In the genomic region with DNA sequence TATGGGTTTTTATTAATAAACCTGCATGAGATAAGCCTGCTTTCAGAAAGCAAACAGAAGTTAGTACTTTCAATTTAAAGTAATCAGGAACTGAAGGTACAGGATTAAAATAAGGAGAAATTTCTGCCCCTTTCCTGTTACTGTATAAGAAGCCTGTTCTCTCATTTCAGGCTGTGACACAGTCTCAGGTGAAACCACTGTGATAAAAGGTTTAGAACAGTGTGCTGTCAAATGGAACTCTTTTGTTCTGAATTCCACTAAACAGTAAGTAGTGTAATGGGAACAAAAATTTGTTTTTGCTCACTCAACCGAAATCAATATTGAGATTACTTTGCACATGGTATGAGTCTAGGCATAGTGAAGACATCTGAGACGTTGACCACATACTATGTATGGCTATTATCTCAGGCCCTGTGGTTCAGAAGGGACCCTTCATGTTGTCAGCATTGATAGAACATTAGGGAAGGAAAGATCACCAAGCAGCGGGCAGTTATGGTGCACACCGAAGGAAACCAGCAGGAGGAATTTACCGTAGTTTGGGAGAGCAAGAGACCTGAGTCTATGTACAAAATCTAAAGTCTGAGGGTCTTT, we compare ENCODE assay signal across 22 cellular contexts. TPM values are rescaled to one million over a fixed set of nuclear protein-coding genes. Genes with fewer than 3 reads are reported as not detected.
DNase-seq lines count a peak whose midpoint lies in the region; ATAC-seq, FAIRE-seq and TF ChIP-seq lines count a peak whose summit lies in the region.
"Had no signal": no experiment of that assay in that cellular context is flagged by ENCODE, and none has a peak within 500 bp of the region (broad histone marks: within the 10 kb centered on the region; RNA-seq: fewer than 3 reads in every experiment).

No MANE protein-coding gene starts in this region.

- FAIRE-seq in K562 (lab: Jason Lieb, UNC) = no peak
- FAIRE-seq: D721Med, GM12891, GM19239, H1 had no signal

- no peaks in the 10 kb centered on the region for H3K9me1 ChIP-seq in K562 (ENCODE audit: control insufficient read depth, insufficient read depth, low read length)

- WGBS in K562 (ENCODE audit: insufficient coverage, low coverage, missing lambda C conversion rate) = 14% methylated on average over 5 of the region's 5 CpGs

- peak overlapping the region in 1 of 2 experiments; percentile 0; a peak in 2 of 4 replicates for H3K9ac ChIP-seq in K562 (ENCODE audit: insufficient read depth in 1 of 2, low read depth in 2 of 2, low read length in 2 of 2)

- POLR2A ChIA-PET in K562 (lab: Yijun Ruan, JAX) = no interaction called here

- no peak for TF ChIP-seq RAD21 in K562 (CRISPR knock-in tag; conservative IDR thresholded peaks at IDR 0.05 in 1 of 2, IDR thresholded peaks at IDR 0.05 in 1 of 2)

- no peaks in the 10 kb centered on the region for H3K9me3 ChIP-seq in K562 (replicated peaks; ENCODE audit: control insufficient read depth, insufficient read depth, low read depth, low read length)
- H3K9me3 ChIP-seq: BE2C had no signal

- H3K4me2 ChIP-seq in K562 (ENCODE audit: insufficient read depth, low read length) = peak overlapping the region; percentile 67

- peaks cover 7% of the 10 kb centered on the region; the same call in 1 of the 3 replicates for H3K79me2 ChIP-seq in K562 (ENCODE audit: control insufficient read depth, insufficient read depth, low read length)

- intact Hi-C loops in K562 (cut with micrococcal nuclease) (no loop called here), left ventricle myocardium superior (cut with micrococcal nuclease) (no loop called here)

- no peaks in the 10 kb centered on the region for H3K27me3 ChIP-seq in K562 (ENCODE audit: control insufficient read depth in 2 of 2, insufficient read depth in 2 of 2, low read length in 2 of 2)
- H3K27me3 ChIP-seq: BE2C had no signal

- CTCF ChIA-PET in K562 (lab: Yijun Ruan, JAX; ENCODE audit: low intra/inter-chr PET ratio) = no interaction called here

- DNase-seq in DMS 273 treated with DMSO at 0.1 percent for 48 hours (lab: John Stamatoyannopoulos, UW) = peak; percentile 21
- peak; percentile 42 to 65 for DNase-seq in NCI-H526 (lab: John Stamatoyannopoulos, UW)
- peak; percentile 74 for DNase-seq in OCI-M1 (lab: John Stamatoyannopoulos, UW)
- no peak for DNase-seq in K562 (ENCODE audit: extremely low read depth in 1 of 4, low spot score in 3 of 4)
- no peak for DNase-seq in G401 (ENCODE audit: low spot score)
- DNase-seq in NCI-H1417 (lab: John Stamatoyannopoulos, UW) = no peak
- DNase-seq in left ventricle myocardium superior = no peak
- DNase-seq: BE2C; C1 segment of cervical spinal cord; CD4-positive, CD25-positive, alpha-beta regulatory T cell; CD8-positive, alpha-beta memory T cell; COR-L47; DMS79 treated with DMSO at 0.1 percent for 48 hours; H9 had no signal

- no peak for TF ChIP-seq POLR2A in K562 (conservative IDR thresholded peaks at IDR 0.05)

- in situ Hi-C loops in K562 (cut with MboI) (no loop called here), G401 (cut with HindIII; ENCODE audit: low sequenced_read_pairs) (no loop called here)

- TF ChIP-seq EP300 in K562 (IDR thresholded peaks at IDR 0.05; ENCODE audit: low read length) = no peak

- no peaks in the 10 kb centered on the region for H4K20me1 ChIP-seq in K562 (replicated peaks; ENCODE audit: control insufficient read depth, insufficient read depth, low read length)

- peak overlapping the region; percentile 26; the same call in 2 of the 3 replicates for H3K27ac ChIP-seq in K562 (ENCODE audit: extremely low read depth, low read depth, low read length)
- H3K27ac ChIP-seq: HL-60 had no signal

- no peak for TF ChIP-seq CTCF in K562 (IDR thresholded peaks at IDR 0.05 in 2 of 3, conservative IDR thresholded peaks at IDR 0.05 in 1 of 3; ENCODE audit: insufficient read depth in 2 of 3, low read depth in 1 of 3, low read length in 3 of 3)

- ATAC-seq in K562 (peak; percentile 80), GM19397 (IDR thresholded peaks at IDR 0.05; ENCODE audit: unreplicated experiment) (no peak), left ventricle myocardium superior (no peak)

- peak overlapping the region; percentile 83 for H2AFZ ChIP-seq in K562 (ENCODE audit: low read depth, low read length)

- H3K36me3 ChIP-seq in K562 (ENCODE audit: control insufficient read depth, insufficient read depth, low read length) = no peaks in the 10 kb centered on the region
- H3K36me3 ChIP-seq: BE2C had no signal

- peaks cover 0 to 5% of the 10 kb centered on the region in 2 experiments; a peak in 2 of 5 replicates for H3K4me1 ChIP-seq in K562 (replicated peaks in 1 of 2; ENCODE audit: control insufficient read depth in 2 of 2, insufficient read depth in 2 of 2, low read length in 2 of 2)
- H3K4me1 ChIP-seq: BE2C had no signal

- no peak overlapping the region for H3K4me3 ChIP-seq in K562

- BruUV-seq in K562 (replicated peaks; lab: Mats Ljungman, UMichigan) = no TSS peak

TF ChIP-seq in K562, 482 proteins besides CTCF, POLR2A, EP300 and RAD21 (continues in another document):
- TF ChIP-seq MTA1 (IDR thresholded peaks at IDR 0.05; ENCODE audit: borderline replicate concordance) (no peak), ZNF778 (CRISPR knock-in tag; IDR thresholded peaks at IDR 0.05) (no peak), MED1 (CRISPR knock-in tag; IDR thresholded peaks at IDR 0.05; ENCODE audit: borderline replicate concordance) (no peak), NFRKB (IDR thresholded peaks at IDR 0.05; ENCODE audit: low read depth) (no peak)
- TF ChIP-seq, protein P1, sequence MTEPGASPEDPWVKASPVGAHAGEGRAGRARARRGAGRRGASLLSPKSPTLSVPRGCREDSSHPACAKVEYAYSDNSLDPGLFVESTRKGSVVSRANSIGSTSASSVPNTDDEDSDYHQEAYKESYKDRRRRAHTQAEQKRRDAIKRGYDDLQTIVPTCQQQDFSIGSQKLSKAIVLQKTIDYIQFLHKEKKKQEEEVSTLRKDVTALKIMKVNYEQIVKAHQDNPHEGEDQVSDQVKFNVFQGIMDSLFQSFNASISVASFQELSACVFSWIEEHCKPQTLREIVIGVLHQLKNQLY (CRISPR knock-in tag; conservative IDR thresholded peaks at IDR 0.05) = no peak

RNA-seq across cellular contexts. Expression of gene HEPACAM2, which starts 14.9 kb away (rescaled TPM):
- 2.3 and 6.4 TPM in 2 replicates for total RNA-seq in K562 (2011; cell fraction: chromatin; rRNA removed; ENCODE audit: low replicate concordance)
- total RNA-seq in K562 (2011; cell fraction: nucleolus; rRNA removed) = 2.3 and 3.6 TPM in 2 replicates
- 3.8 and 4.1 TPM in 2 replicates for total RNA-seq in K562 (2011; cell fraction: nucleoplasm; rRNA removed)
- 2.8 TPM in 2 replicates for total RNA-seq in K562 (2014; rRNA removed)
- 4.0 and 5.5 TPM in 2 replicates for total RNA-seq in K562 (2014; rRNA removed; fragmentation: Illumina TruSeq; extraction: Trizol)
- 2.4 and 2.5 TPM in 2 replicates for total RNA-seq in K562 (2015; rRNA removed; fragmentation: Illumina TruSeq; extraction: Trizol)
- total RNA-seq in K562 (2021) = 2.0 and 2.8 TPM in 2 replicates
- polyA plus RNA-seq in K562 (2011; rRNA removed) = 4.0 and 23.6 TPM in 2 replicates
- polyA plus RNA-seq in K562 (2011; cell fraction: cytosol; rRNA removed) = 2.3 and 15.2 TPM in 2 replicates
- polyA plus RNA-seq in K562 (2011; cell fraction: nucleus; rRNA removed) = 5.1 and 30.7 TPM in 2 replicates
- 1.5 and 4.2 TPM in 2 replicates for polyA plus RNA-seq in K562 (2012)
- polyA plus RNA-seq in K562 (2014; fragmentation: Illumina TruSeq; extraction: Trizol) = 5.4 and 6.5 TPM in 2 replicates
- polyA plus RNA-seq in K562 (2014; fragmentation: Nextera tagmentation; extraction: Ambion mirVana) = 1 to 10 TPM; 3.9 to 6.0 TPM
- 3.6 and 4.7 TPM in 2 replicates for polyA plus RNA-seq in K562 (2014; rRNA removed)
- 3.4 and 28.1 TPM in 2 replicates for polyA minus RNA-seq in K562 (2011; rRNA and poly(A)+ RNA removed)
- polyA minus RNA-seq in K562 (2011; cell fraction: cytosol; rRNA and poly(A)+ RNA removed) = 1.1 and 6.2 TPM in 2 replicates
- 3.8 and 29.0 TPM in 2 replicates for polyA minus RNA-seq in K562 (2011; cell fraction: nucleus; rRNA and poly(A)+ RNA removed)
- total RNA-seq in G401 (2014; rRNA removed; shearing (Covaris generic)) = not detected in 2 replicates
- total RNA-seq in left ventricle myocardium superior = not detected
- total RNA-seq: A172; CD4-positive, CD25-positive, alpha-beta regulatory T cell; H1; H9; HT1080 had no signal
- polyA plus RNA-seq: CD4-positive, CD25-positive, alpha-beta regulatory T cell; CD8-positive, alpha-beta memory T cell; H1 had no signal

RNA-seq across cellular contexts. Expression of gene VPS50, which starts 20.8 kb away (rescaled TPM):
- total RNA-seq in K562 (2011; cell fraction: chromatin; rRNA removed; ENCODE audit: low replicate concordance) = 24.2 and 68.9 TPM in 2 replicates
- 6.7 and 9.7 TPM in 2 replicates for total RNA-seq in K562 (2011; cell fraction: nucleolus; rRNA removed)
- total RNA-seq in K562 (2011; cell fraction: nucleoplasm; rRNA removed) = 22.9 and 30.3 TPM in 2 replicates
- 15.8 TPM in 2 replicates for total RNA-seq in K562 (2014; rRNA removed)
- 29.4 and 33.8 TPM in 2 replicates for total RNA-seq in K562 (2014; rRNA removed; fragmentation: Illumina TruSeq; extraction: Trizol)
- total RNA-seq in K562 (2015; rRNA removed; fragmentation: Illumina TruSeq; extraction: Trizol) = 20.5 and 24.6 TPM in 2 replicates
- total RNA-seq in K562 (2021) = 21.7 and 24.6 TPM in 2 replicates
- polyA plus RNA-seq in K562 (2011; rRNA removed) = 16.1 and 22.9 TPM in 2 replicates
- polyA plus RNA-seq in K562 (2011; cell fraction: cytosol; rRNA removed) = 3.6 and 4.6 TPM in 2 replicates
- polyA plus RNA-seq in K562 (2011; cell fraction: nucleus; rRNA removed) = 14.4 and 21.9 TPM in 2 replicates
- polyA plus RNA-seq in K562 (2012) = 8.7 and 9.5 TPM in 2 replicates
- 15.3 and 16.7 TPM in 2 replicates for polyA plus RNA-seq in K562 (2014; fragmentation: Illumina TruSeq; extraction: Trizol)
- polyA plus RNA-seq in K562 (2014; fragmentation: Nextera tagmentation; extraction: Ambion mirVana) = 10 to 100 TPM; 10.5 to 14.9 TPM
- polyA plus RNA-seq in K562 (2014; rRNA removed) = 10.5 and 10.7 TPM in 2 replicates
- 42.8 and 53.3 TPM in 2 replicates for polyA minus RNA-seq in K562 (2011; rRNA and poly(A)+ RNA removed)
- polyA minus RNA-seq in K562 (2011; cell fraction: cytosol; rRNA and poly(A)+ RNA removed) = 9.6 and 11.5 TPM in 2 replicates
- polyA minus RNA-seq in K562 (2011; cell fraction: nucleus; rRNA and poly(A)+ RNA removed) = 27.5 and 46.8 TPM in 2 replicates
- 10.6 and 24.6 TPM in 2 replicates for total RNA-seq in G401 (2014; rRNA removed; shearing (Covaris generic))
- total RNA-seq in left ventricle myocardium superior = 17.7 TPM

Comparison
In these comparisons a context has a peak if more than half of its experiments do, and no peak if none do; other contexts are left out.
1. DNase-seq: peak in DMS 273 treated with DMSO at 0.1 percent for 48 hours (single experiment), NCI-H526 (2 of 2) and OCI-M1 (single experiment); none in K562 (0 of 4), G401 (single experiment), NCI-H1417 (0 of 3) and left ventricle myocardium superior (single experiment).